12 cellular contexts compared by ENCODE assay signal in genomic region chr9:85738509-85738908, GRCh38.
"Had no signal": no experiment of that assay in that cellular context is flagged by ENCODE, and none has a peak within 500 bp of the region (broad histone marks: within the 10 kb centered on the region; RNA-seq: fewer than 3 reads in every experiment).

No MANE protein-coding gene starts in this region.

- H3K4me3 Mint-ChIP-seq: activated T-cell treated with anti-CD3 and anti-CD28 coated beads, Interleukin-2, amount 50 U/mL, for 24 hours; memory B cell had no signal

- H3K36me3 ChIP-seq: thyroid gland, uterus had no signal

- H3K36me3 Mint-ChIP-seq: WTC11 had no signal

- H3K27me3 ChIP-seq: thyroid gland, uterus had no signal

- H3K4me3 ChIP-seq: thyroid gland, uterus had no signal

- ATAC-seq: activated naive CD4-positive, alpha-beta T cell treated with anti-CD3 and anti-CD28 coated beads, Interleukin-2, amount 50 U/mL, for 72 hours; WTC11 had no signal

- H3K27me3 Mint-ChIP-seq: activated T-cell treated with anti-CD3 and anti-CD28 coated beads, Interleukin-2, amount 50 U/mL, for 24 hours; memory B cell had no signal

- H3K9me3 Mint-ChIP-seq: activated T-cell treated with anti-CD3 and anti-CD28 coated beads, Interleukin-2, amount 50 U/mL, for 24 hours; memory B cell; WTC11 had no signal

- H3K27ac ChIP-seq: parathyroid adenoma, thyroid gland, uterus had no signal

- H3K9me3 ChIP-seq: thyroid gland, uterus had no signal

- H3K27ac Mint-ChIP-seq: activated naive CD4-positive, alpha-beta T cell treated with anti-CD3 and anti-CD28 coated beads, Interleukin-2, amount 50 U/mL, for 72 hours; activated T-cell treated with anti-CD3 and anti-CD28 coated beads, Interleukin-2, amount 50 U/mL, for 24 hours; memory B cell; WTC11 had no signal

- DNase-seq: activated CD4-positive, alpha-beta T cell treated with anti-CD3 and anti-CD28 coated beads, Interleukin-2, amount 50 U/mL, for 1 hour; activated effector memory CD4-positive, alpha-beta T cell treated with Interleukin-2 at 50 U/mL for 16 hours; activated T-cell treated with anti-CD3 and anti-CD28 coated beads, Interleukin-2, amount 50 U/mL, for 24 hours; retina; small intestine; T-helper 1 cell; thyroid gland; uterus had no signal

- H3K4me1 ChIP-seq: parathyroid adenoma, uterus had no signal
